Comparison of ENCODE assay signal across 8 cellular contexts in genomic region chr1:70504176-70504820, GRCh38.
A peak's percentile ranks its signal among the peaks of the same experiment; 100 is the strongest.
DNase-seq lines count a peak whose midpoint lies in the region; ATAC-seq, FAIRE-seq and TF ChIP-seq lines count a peak whose summit lies in the region.

No MANE protein-coding gene starts in this region.

- DNase-seq in GM12892 (ENCODE audit: insufficient read length) (peak; percentile 29), glomerular visceral epithelial cell (ENCODE audit: extremely low spot score) (peak; percentile 74), midbrain (lab: John Stamatoyannopoulos, UW) (no peak), activated gamma-delta T cell (lab: John Stamatoyannopoulos, UW) (no peak), NCI-H526 (lab: John Stamatoyannopoulos, UW) (no peak), anterior cingulate cortex (lab: John Stamatoyannopoulos, UW) (no peak)

- FAIRE-seq in GM12892 (lab: Jason Lieb, UNC), result peak; percentile 88

- ATAC-seq in GM21381 (IDR thresholded peaks at IDR 0.05; ENCODE audit: unreplicated experiment) (peak; percentile 85), HG03457 (IDR thresholded peaks at IDR 0.05; ENCODE audit: unreplicated experiment) (peak; percentile 93)

- TF ChIP-seq POLR2A in GM12892 (IDR thresholded peaks at IDR 0.05; ENCODE audit: low read depth, low read length), result no peak

Comparison
In these comparisons a context has a peak if more than half of its experiments do, and no peak if none do; other contexts are left out.
1. DNase-seq: peak in GM12892 (single experiment) and glomerular visceral epithelial cell (single experiment); none in midbrain (single experiment), activated gamma-delta T cell (single experiment), NCI-H526 (0 of 2) and anterior cingulate cortex (0 of 58).